In the genomic region with DNA sequence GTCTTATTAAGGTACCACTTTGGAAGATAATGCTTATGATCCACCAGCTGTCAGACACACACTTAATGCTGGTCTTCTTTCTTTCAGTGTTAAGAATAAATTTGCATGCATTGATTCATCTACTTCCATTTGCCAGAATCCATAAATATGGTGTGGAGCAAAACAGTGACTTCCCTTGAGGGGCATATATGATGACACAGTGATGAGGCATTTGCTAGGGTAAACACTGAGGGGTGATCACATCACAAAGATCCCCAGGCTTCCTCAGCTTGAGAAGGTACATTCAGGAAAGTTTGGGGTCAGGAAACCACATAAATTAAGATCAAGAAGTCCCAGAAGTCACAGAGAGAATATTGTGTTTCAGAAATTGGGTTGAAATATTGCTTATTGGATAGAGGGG, we compare ENCODE assay signal across 20 cellular contexts. TPM values are rescaled to one million over a fixed set of nuclear protein-coding genes. Genes with fewer than 3 reads are reported as not detected.
DNase-seq lines count a peak whose midpoint lies in the region; ATAC-seq and TF ChIP-seq lines count a peak whose summit lies in the region.
"Had no signal": no experiment of that assay in that cellular context is flagged by ENCODE, and none has a peak within 500 bp of the region (broad histone marks: within the 10 kb centered on the region; RNA-seq: fewer than 3 reads in every experiment).

No MANE protein-coding gene starts in this region.

- intact Hi-C loops in natural killer cell (cut with micrococcal nuclease), result no loop called here

- H3K36me3 ChIP-seq in RWPE2 (ENCODE audit: low read depth) (no peaks in the 10 kb centered on the region), fibroblast of lung (ENCODE audit: control insufficient read depth, insufficient read depth, low read length) (no peaks in the 10 kb centered on the region)
- H3K36me3 ChIP-seq: HAP-1, heart left ventricle, right lobe of liver had no signal

- no peaks in the 10 kb centered on the region for H3K27me3 ChIP-seq in RWPE2 (ENCODE audit: insufficient read depth, poor library complexity, severe bottlenecking)
- no peaks in the 10 kb centered on the region for H3K27me3 ChIP-seq in fibroblast of lung (ENCODE audit: control insufficient read depth, insufficient read depth, low read length)
- H3K27me3 ChIP-seq: right lobe of liver had no signal

- H3K27me3 Mint-ChIP-seq in natural killer cell treated with Interleukin-12 subunit alpha and Interleukin-12 subunit beta and Interleukin-15 and Interleukin-18, amount 100 ng/mL, for 72 hours, result no peaks in the 10 kb centered on the region
- no peaks in the 10 kb centered on the region for H3K27me3 Mint-ChIP-seq in natural killer cell (ENCODE audit: low read depth in 2 of 2)

- H3K79me2 ChIP-seq in fibroblast of lung (ENCODE audit: control insufficient read depth, insufficient read depth, low read length), result no peaks in the 10 kb centered on the region

- H3K4me1 Mint-ChIP-seq in natural killer cell treated with Interleukin-12 subunit alpha and Interleukin-12 subunit beta and Interleukin-15 and Interleukin-18, amount 100 ng/mL, for 72 hours (ENCODE audit: low read depth in 2 of 2), result peaks cover 54 to 70% of the 10 kb centered on the region in 2 donors
- H3K4me1 Mint-ChIP-seq in natural killer cell, result peaks cover 30 to 31% of the 10 kb centered on the region in 2 donors

- no peak for TF ChIP-seq CTCF in natural killer cell (IDR thresholded peaks at IDR 0.05)
- TF ChIP-seq CTCF in RWPE2 (IDR thresholded peaks at IDR 0.05; ENCODE audit: poor library complexity, severe bottlenecking), result no peak
- TF ChIP-seq CTCF in fibroblast of lung (conservative IDR thresholded peaks at IDR 0.05 in 1 of 2, IDR thresholded peaks at IDR 0.05 in 1 of 2; ENCODE audit: low read depth in 1 of 2, low read length in 2 of 2), result no peak

- H3K4me3 Mint-ChIP-seq in natural killer cell treated with Interleukin-12 subunit alpha and Interleukin-12 subunit beta and Interleukin-15 and Interleukin-18, amount 100 ng/mL, for 72 hours, result peak overlapping the region; percentile 45
- no peak overlapping the region for H3K4me3 Mint-ChIP-seq in natural killer cell

- no peak overlapping the region for H3K9ac ChIP-seq in fibroblast of lung (ENCODE audit: insufficient read depth, low read length)

- peaks cover 17% of the 10 kb centered on the region for H3K4me1 ChIP-seq in RWPE2 (ENCODE audit: insufficient read depth, poor library complexity, severe bottlenecking)
- H3K4me1 ChIP-seq in fibroblast of lung (ENCODE audit: control insufficient read depth, extremely low read depth, insufficient read depth, low read length), result no peaks in the 10 kb centered on the region
- H3K4me1 ChIP-seq: HAP-1, heart left ventricle, right lobe of liver had no signal

- peak in 1 of 2 donors; percentile 28 for ATAC-seq in natural killer cell treated with Interleukin-12 subunit alpha and Interleukin-12 subunit beta and Interleukin-15 and Interleukin-18, amount 100 ng/mL, for 72 hours
- ATAC-seq in natural killer cell (no peak), RWPE2 (ENCODE audit: low read depth) (peak; percentile 31; the same call in 1 of the 3 replicates), GM18517 (IDR thresholded peaks at IDR 0.05; ENCODE audit: unreplicated experiment) (no peak), HG03135 (IDR thresholded peaks at IDR 0.05; ENCODE audit: unreplicated experiment) (no peak)
- ATAC-seq: heart left ventricle, K562, right lobe of liver, Right ventricle myocardium inferior had no signal

- no peak overlapping the region for H3K4me2 ChIP-seq in fibroblast of lung (ENCODE audit: extremely low read depth, insufficient read depth, low read length)

- peak overlapping the region; percentile 93 to 96 for H3K27ac Mint-ChIP-seq in natural killer cell treated with Interleukin-12 subunit alpha and Interleukin-12 subunit beta and Interleukin-15 and Interleukin-18, amount 100 ng/mL, for 72 hours
- no peak overlapping the region for H3K27ac Mint-ChIP-seq in natural killer cell

- peaks cover 4% of the 10 kb centered on the region for H3K9me3 Mint-ChIP-seq in natural killer cell treated with Interleukin-12 subunit alpha and Interleukin-12 subunit beta and Interleukin-15 and Interleukin-18, amount 100 ng/mL, for 72 hours
- peaks cover 0 to 2% of the 10 kb centered on the region in 2 donors for H3K9me3 Mint-ChIP-seq in natural killer cell

- H3K36me3 Mint-ChIP-seq in natural killer cell treated with Interleukin-12 subunit alpha and Interleukin-12 subunit beta and Interleukin-15 and Interleukin-18, amount 100 ng/mL, for 72 hours, result peaks cover 49% of the 10 kb centered on the region
- H3K36me3 Mint-ChIP-seq in natural killer cell, result peaks cover 21% of the 10 kb centered on the region

- H3K27ac ChIP-seq in RWPE2 (ENCODE audit: poor library complexity, severe bottlenecking) (peak overlapping the region; percentile 7), fibroblast of lung (ENCODE audit: insufficient read depth, low read length) (no peak overlapping the region)
- H3K27ac ChIP-seq: heart left ventricle, right lobe of liver had no signal

- no peak for DNase-seq in natural killer cell treated with Interleukin-12 subunit alpha and Interleukin-12 subunit beta and Interleukin-15 and Interleukin-18, amount 100 ng/mL, for 72 hours (ENCODE audit: low spot score)
- no peak for DNase-seq in natural killer cell
- no peak for DNase-seq in RWPE2 (ENCODE audit: low spot score)
- peak; percentile 6 to 35 for DNase-seq in fibroblast of lung (ENCODE audit: low read depth in 2 of 2)
- no peak for DNase-seq in erythroblast (lab: John Stamatoyannopoulos, UW)
- no peak for DNase-seq in NK-92 (lab: John Stamatoyannopoulos, UW; ENCODE audit: unreplicated experiment)
- DNase-seq: heart left ventricle; NCI-H1092; NK-92 treated with Interleukin-12 subunit alpha and Interleukin-12 subunit beta, amount 100 ng/mL, for 24 hours; occipital lobe; right lobe of liver; stimulated activated CD4-positive, alpha-beta T cell treated with anti-CD3 and anti-CD28 coated beads, Interleukin-2, amount 100 ng/mL, for 48 hours had no signal

- no peak overlapping the region for H2AFZ ChIP-seq in fibroblast of lung (ENCODE audit: low read length)

- no peaks in the 10 kb centered on the region for H4K20me1 ChIP-seq in fibroblast of lung (ENCODE audit: control insufficient read depth, extremely low read depth, insufficient read depth, low read length)

- H3K4me3 ChIP-seq in RWPE2 (ENCODE audit: severe bottlenecking), result no peak overlapping the region
- H3K4me3 ChIP-seq in fibroblast of lung (replicated peaks in 1 of 4; ENCODE audit: control extremely low read depth in 1 of 4, insufficient read depth in 1 of 4, low read depth in 3 of 4, low read length in 4 of 4), result no peak overlapping the region
- H3K4me3 ChIP-seq: HAP-1, heart left ventricle, K562, right lobe of liver had no signal

- TF ChIP-seq POLR2A in erythroblast (IDR thresholded peaks at IDR 0.05; ENCODE audit: low read length), result no peak

- H3K9me3 ChIP-seq in RWPE2 (ENCODE audit: severe bottlenecking) (no peaks in the 10 kb centered on the region), fibroblast of lung (ENCODE audit: control insufficient read depth, insufficient read depth, low read depth, low read length) (no peaks in the 10 kb centered on the region)
- H3K9me3 ChIP-seq: HAP-1, heart left ventricle, right lobe of liver had no signal

RNA-seq across cellular contexts. Expression of a gene that starts 9.9 kb away (rescaled TPM):
- 10 to 100 TPM in 1 of 2 donors, 1 to 10 TPM in 1; 5.7 to 70.2 TPM for total RNA-seq in natural killer cell treated with Interleukin-12 subunit alpha and Interleukin-12 subunit beta and Interleukin-15 and Interleukin-18, amount 100 ng/mL, for 72 hours
- total RNA-seq in natural killer cell, result under 1 TPM in 1 of 3 donors, not detected in 2; 0.26 TPM
- total RNA-seq in fibroblast of lung, result not detected in 2 replicates
- polyA plus RNA-seq in fibroblast of lung, result 0.06 TPM in 1 of 2 replicates, not detected in the other
- polyA plus RNA-seq in fibroblast of lung (2012), result not detected in 2 replicates
- not detected in 2 replicates for polyA minus RNA-seq in fibroblast of lung (ENCODE audit: low replicate concordance)
- total RNA-seq: chondrocyte, occipital lobe, right lobe of liver, Right ventricle myocardium inferior, ureter had no signal
- polyA plus RNA-seq: BJ, heart left ventricle, K562 had no signal

Comparison
In these comparisons a context has a peak if more than half of its experiments do, and no peak if none do; other contexts are left out.
1. H3K27ac Mint-ChIP-seq: peak in natural killer cell treated with Interleukin-12 subunit alpha and Interleukin-12 subunit beta and Interleukin-15 and Interleukin-18, amount 100 ng/mL, for 72 hours (2 of 2); none in natural killer cell (0 of 2).
2. DNase-seq: peak in fibroblast of lung (2 of 2); none in natural killer cell treated with Interleukin-12 subunit alpha and Interleukin-12 subunit beta and Interleukin-15 and Interleukin-18, amount 100 ng/mL, for 72 hours (single experiment), natural killer cell (single experiment), RWPE2 (single experiment), erythroblast (0 of 2) and NK-92 (single experiment).